In genomic region chr13:28564030-28564429, GRCh38 we compare ENCODE assay signal across 21 cellular contexts.
DNase-seq lines count a peak whose midpoint lies in the region; ATAC-seq and TF ChIP-seq lines count a peak whose summit lies in the region.
"Had no signal": no experiment of that assay in that cellular context is flagged by ENCODE, and none has a peak within 500 bp of the region (broad histone marks: within the 10 kb centered on the region; RNA-seq: fewer than 3 reads in every experiment).

No MANE protein-coding gene starts in this region.

- H3K27ac ChIP-seq in PC-9, result no peak overlapping the region
- H3K27ac ChIP-seq: coronary artery, psoas muscle, spleen, testis had no signal

- intact Hi-C loops in PC-9 (cut with micrococcal nuclease; ENCODE audit: unreplicated experiment), result no loop called here

- POLR2A ChIA-PET in PC-9 (lab: Charles Lee; ENCODE audit: unreplicated experiment), result no interaction called here

- TF ChIP-seq CTCF in PC-9 (conservative IDR thresholded peaks at IDR 0.05), result no peak

- peaks cover 68% of the 10 kb centered on the region for H3K27me3 ChIP-seq in PC-9 (ENCODE audit: insufficient read depth, low read depth)
- H3K27me3 ChIP-seq: MG63, spleen, testis had no signal

- no peak overlapping the region for H2AFZ ChIP-seq in PC-9

- no TSS peak for BruUV-seq in PC-9 (replicated peaks; lab: Mats Ljungman, UMichigan)

- ATAC-seq in GM18870 (IDR thresholded peaks at IDR 0.05; ENCODE audit: unreplicated experiment) (no peak), HG03460 (IDR thresholded peaks at IDR 0.05; ENCODE audit: unreplicated experiment) (no peak)
- ATAC-seq: Panc1, psoas muscle, SK-N-SH treated with all-trans-retinoic acid at 6 μM for 48 hours had no signal

- no peaks in the 10 kb centered on the region for H4K20me1 ChIP-seq in PC-9 (ENCODE audit: insufficient read depth)

- no peaks in the 10 kb centered on the region for H3K36me3 ChIP-seq in PC-9 (ENCODE audit: low read depth)
- H3K36me3 ChIP-seq: MG63, spleen had no signal

- DNase-seq in NCI-H748 (lab: John Stamatoyannopoulos, UW; ENCODE audit: unreplicated experiment) (peak; percentile 40), NCI-H748 treated with DMSO at 0.1 percent for 48 hours (lab: John Stamatoyannopoulos, UW) (no peak), PC-9 (peak; percentile 3 to 69), kidney tubule cell (ENCODE audit: low spot score) (peak; percentile 26), ureter (ENCODE audit: low spot score) (peak; percentile 79), COLO829 (ENCODE audit: low spot score) (no peak)
- DNase-seq: 8988T; activated CD4-positive, alpha-beta T cell treated with anti-CD3 and anti-CD28 coated beads, Interleukin-2, amount 50 U/mL, for 1 hour; activated naive CD4-positive, alpha-beta T cell treated with anti-CD3 and anti-CD28 coated beads, Interleukin-2, amount 10 ng/mL, durations not matched to agents 7 days and 5 days; activated T-cell treated with anti-CD3 and anti-CD28 coated beads for 4 hours; MG63; NCI-H1694 treated with DMSO at 0.1 percent for 48 hours; NCI-H526 treated with DMSO at 0.1 percent for 48 hours; psoas muscle; spleen; testis had no signal

- H3K4me3 ChIP-seq in PC-9, result no peak overlapping the region
- H3K4me3 ChIP-seq: coronary artery, MG63, psoas muscle, spleen, testis had no signal

- no peaks in the 10 kb centered on the region for H3K9me2 ChIP-seq in PC-9 (ENCODE audit: insufficient read depth)

- H3K79me2 ChIP-seq in PC-9 (ENCODE audit: low read depth), result no peaks in the 10 kb centered on the region

- CTCF ChIA-PET in PC-9 (lab: Charles Lee), result no interaction called here

- no peaks in the 10 kb centered on the region for H3K9me3 ChIP-seq in PC-9 (ENCODE audit: insufficient read depth, low read depth)
- H3K9me3 ChIP-seq: MG63, psoas muscle, spleen, testis had no signal

- H3K4me1 ChIP-seq in PC-9 (replicated peaks; ENCODE audit: insufficient read depth), result no peaks in the 10 kb centered on the region
- H3K4me1 ChIP-seq: psoas muscle, spleen, testis had no signal

- H3K4me2 ChIP-seq in PC-9, result no peak overlapping the region

- H3F3A ChIP-seq in PC-9 (ENCODE audit: insufficient read depth, low read depth), result no peaks in the 10 kb centered on the region

Comparison
In these comparisons a context has a peak if more than half of its experiments do, and no peak if none do; other contexts are left out.
1. DNase-seq: peak in NCI-H748 (single experiment), PC-9 (2 of 2), kidney tubule cell (single experiment) and ureter (single experiment); none in NCI-H748 treated with DMSO at 0.1 percent for 48 hours (single experiment) and COLO829 (single experiment).